In the genomic region with DNA sequence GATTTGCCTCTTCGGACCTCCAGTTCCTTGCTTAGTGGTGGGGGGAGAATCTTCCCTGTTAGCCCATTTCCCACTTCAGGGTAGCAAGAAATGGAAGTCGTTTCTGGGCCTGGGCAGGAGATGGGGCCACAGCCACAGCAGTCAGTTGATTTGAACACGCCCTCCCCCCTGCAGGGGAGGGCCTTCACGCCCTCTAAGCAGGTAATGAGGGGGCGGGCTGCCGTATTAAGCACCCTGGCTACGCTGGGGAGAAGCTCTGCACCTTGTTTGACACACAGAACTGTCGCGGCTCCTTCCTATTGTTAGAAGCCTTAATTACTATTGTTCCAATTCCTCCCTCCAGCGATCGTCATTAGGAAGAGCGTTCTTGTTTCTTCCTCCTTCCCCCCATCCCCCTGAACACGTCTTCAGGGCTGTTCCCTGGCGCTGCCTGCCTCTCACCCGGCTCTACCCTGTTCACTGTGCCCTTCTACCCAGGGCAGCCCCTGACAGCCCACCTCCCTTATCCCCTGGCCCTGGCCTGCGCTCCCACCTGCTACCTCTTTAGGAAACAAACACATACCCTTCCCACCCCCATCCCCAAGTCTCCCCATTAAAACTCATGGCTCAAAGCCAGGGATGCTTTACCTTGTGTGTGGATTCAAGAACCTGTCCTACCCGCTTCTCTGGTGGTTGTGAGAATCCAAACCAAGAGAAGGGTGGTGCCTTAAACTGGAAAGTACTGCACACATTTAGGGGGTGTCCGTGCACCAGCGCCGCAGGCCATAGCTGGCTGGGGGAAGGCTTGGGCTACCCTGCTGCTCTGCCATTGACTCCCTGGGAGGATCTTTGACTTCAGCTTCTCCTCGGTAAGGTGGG, we compare ENCODE assay signal across 12 cellular contexts.
DNase-seq lines count a peak whose midpoint lies in the region; ATAC-seq and TF ChIP-seq lines count a peak whose summit lies in the region.
"Had no signal": no experiment of that assay in that cellular context is flagged by ENCODE, and none has a peak within 500 bp of the region (broad histone marks: within the 10 kb centered on the region; RNA-seq: fewer than 3 reads in every experiment).

No MANE protein-coding gene starts in this region.

- POLR2A ChIA-PET in HEK293 (lab: Yijun Ruan, JAX) (no interaction called here), WTC11 (lab: Charles Lee) (no interaction called here)
- POLR2A ChIA-PET in activated CD4-positive, alpha-beta memory T cell treated with anti-CD3 and anti-CD28 coated beads for 36 hours (lab: Charles Lee), result no interaction called here

- CTCF ChIA-PET in HEK293 (lab: Yijun Ruan, JAX), result interaction anchor here (0.6 to 7.1 kb wide), 5 partner anchors 12 to 85 kb away, joined by 3 to 36 read pairs (median 3); no protein-coding TSS in a partner anchor
- CTCF ChIA-PET in WTC11 (lab: Charles Lee), result interaction anchor here (0.6 to 3.8 kb wide), 11 partner anchors 10 to 141 kb away, joined by 3 to 47 read pairs (median 7); no protein-coding TSS in a partner anchor
- CTCF ChIA-PET in activated CD4-positive, alpha-beta memory T cell treated with anti-CD3 and anti-CD28 coated beads for 36 hours (lab: Charles Lee), result interaction anchor here (2.2 kb wide), 1 partner anchor 12 kb away, joined by 6 read pairs; no protein-coding TSS in a partner anchor

- H3K36me3 Mint-ChIP-seq in WTC11, result no peaks in the 10 kb centered on the region
- H3K36me3 Mint-ChIP-seq in nephron (ENCODE audit: low read depth), result peaks cover 17% of the 10 kb centered on the region
- H3K36me3 Mint-ChIP-seq in activated CD4-positive, alpha-beta memory T cell treated with anti-CD3 and anti-CD28 coated beads for 36 hours, result no peaks in the 10 kb centered on the region
- peaks cover 5% of the 10 kb centered on the region for H3K36me3 Mint-ChIP-seq in effector memory CD8-positive, alpha-beta T cell (ENCODE audit: insufficient read depth)
- H3K36me3 Mint-ChIP-seq: activated naive CD8-positive, alpha-beta T cell treated with anti-CD3 and anti-CD28 coated beads, Interleukin-2, amount 10 ng/mL, durations not matched to agents 7 days and 5 days had no signal

- peak; percentile 79 for ATAC-seq in WTC11
- no peak for ATAC-seq in effector memory CD8-positive, alpha-beta T cell (replicated peaks)
- ATAC-seq: HCT116 had no signal

- intact Hi-C loops in activated CD4-positive, alpha-beta memory T cell treated with anti-CD3 and anti-CD28 coated beads for 36 hours (cut with micrococcal nuclease), result no loop called here

- no peaks in the 10 kb centered on the region for H3K36me3 ChIP-seq in HEK293 (ENCODE audit: control insufficient read depth in 2 of 2, insufficient read depth in 1 of 2, low read length in 2 of 2)

- no peaks in the 10 kb centered on the region; the same call in 1 of the 2 replicates for H3K27me3 Mint-ChIP-seq in WTC11 (ENCODE audit: low read depth)
- peaks cover 4% of the 10 kb centered on the region for H3K27me3 Mint-ChIP-seq in nephron (ENCODE audit: low read depth)
- peaks cover 2% of the 10 kb centered on the region for H3K27me3 Mint-ChIP-seq in activated CD4-positive, alpha-beta memory T cell treated with anti-CD3 and anti-CD28 coated beads for 36 hours
- peaks cover 13 to 47% of the 10 kb centered on the region in 2 donors for H3K27me3 Mint-ChIP-seq in effector memory CD8-positive, alpha-beta T cell

- H3K4me3 Mint-ChIP-seq in WTC11, result peak overlapping the region; percentile 32
- no peak overlapping the region for H3K4me3 Mint-ChIP-seq in nephron
- no peak overlapping the region for H3K4me3 Mint-ChIP-seq in activated CD4-positive, alpha-beta memory T cell treated with anti-CD3 and anti-CD28 coated beads for 36 hours
- no peak overlapping the region for H3K4me3 Mint-ChIP-seq in effector memory CD8-positive, alpha-beta T cell
- H3K4me3 Mint-ChIP-seq: activated naive CD8-positive, alpha-beta T cell treated with anti-CD3 and anti-CD28 coated beads, Interleukin-2, amount 10 ng/mL, durations not matched to agents 7 days and 5 days; mesothelial cell of epicardium had no signal

- no peaks in the 10 kb centered on the region for H3K9me3 ChIP-seq in HEK293 (ENCODE audit: control insufficient read depth, insufficient read depth, low read depth, low read length)

- peaks cover 31% of the 10 kb centered on the region for H3K4me1 Mint-ChIP-seq in WTC11
- peaks cover 49% of the 10 kb centered on the region for H3K4me1 Mint-ChIP-seq in nephron
- H3K4me1 Mint-ChIP-seq in activated CD4-positive, alpha-beta memory T cell treated with anti-CD3 and anti-CD28 coated beads for 36 hours (ENCODE audit: low read depth), result no peaks in the 10 kb centered on the region
- no peaks in the 10 kb centered on the region for H3K4me1 Mint-ChIP-seq in effector memory CD8-positive, alpha-beta T cell (ENCODE audit: low read depth in 2 of 2)
- H3K4me1 Mint-ChIP-seq: activated naive CD8-positive, alpha-beta T cell treated with anti-CD3 and anti-CD28 coated beads, Interleukin-2, amount 10 ng/mL, durations not matched to agents 7 days and 5 days had no signal

- peaks cover 6% of the 10 kb centered on the region; the same call in 1 of the 2 replicates for H3K4me1 ChIP-seq in HEK293 (ENCODE audit: control insufficient read depth, insufficient read depth, low read length)

- H3K9me3 Mint-ChIP-seq in WTC11 (no peaks in the 10 kb centered on the region), nephron (no peaks in the 10 kb centered on the region)
- no peaks in the 10 kb centered on the region for H3K9me3 Mint-ChIP-seq in activated CD4-positive, alpha-beta memory T cell treated with anti-CD3 and anti-CD28 coated beads for 36 hours
- H3K9me3 Mint-ChIP-seq in effector memory CD8-positive, alpha-beta T cell, result no peaks in the 10 kb centered on the region
- H3K9me3 Mint-ChIP-seq: activated naive CD8-positive, alpha-beta T cell treated with anti-CD3 and anti-CD28 coated beads, Interleukin-2, amount 10 ng/mL, durations not matched to agents 7 days and 5 days; mesothelial cell of epicardium had no signal

- DNase-seq in NCI-H146 (lab: John Stamatoyannopoulos, UW) (peak; percentile 90), WTC11 (ENCODE audit: low spot score) (peak; percentile 54), hepatic stellate cell (ENCODE audit: low spot score) (no peak)
- no peak for DNase-seq in activated CD4-positive, alpha-beta memory T cell treated with anti-CD3 and anti-CD28 coated beads for 36 hours
- no peak for DNase-seq in effector memory CD8-positive, alpha-beta T cell
- DNase-seq: activated naive CD8-positive, alpha-beta T cell treated with anti-CD3 and anti-CD28 coated beads, Interleukin-2, amount 10 ng/mL, durations not matched to agents 7 days and 5 days; substantia nigra had no signal

- TF ChIP-seq CTCF in HEK293 (tag by site-specific recombination; IDR thresholded peaks at IDR 0.05) (no peak), WTC11 (IDR thresholded peaks at IDR 0.05) (no peak), nephron (IDR thresholded peaks at IDR 0.05; ENCODE audit: unreplicated experiment in 3 of 3) (no peak)

- H3K27ac Mint-ChIP-seq in WTC11 (no peak overlapping the region), nephron (peak overlapping the region in 2 of 3 experiments; percentile 21 to 59)
- H3K27ac Mint-ChIP-seq in activated CD4-positive, alpha-beta memory T cell treated with anti-CD3 and anti-CD28 coated beads for 36 hours, result no peak overlapping the region
- no peak overlapping the region for H3K27ac Mint-ChIP-seq in effector memory CD8-positive, alpha-beta T cell
- H3K27ac Mint-ChIP-seq: activated naive CD8-positive, alpha-beta T cell treated with anti-CD3 and anti-CD28 coated beads, Interleukin-2, amount 10 ng/mL, durations not matched to agents 7 days and 5 days; mesothelial cell of epicardium had no signal

- no peak overlapping the region for H3K27ac ChIP-seq in HEK293 (ENCODE audit: extremely low read depth, low read depth, low read length)
- H3K27ac ChIP-seq: KMS-11 had no signal

- H3K4me3 ChIP-seq in HEK293 (ENCODE audit: low read depth, low read length), result no peak overlapping the region

TF ChIP-seq in HEK293, 187 proteins besides CTCF, POLR2A, EP300 and RAD21 (continues in another document):
- no peak for TF ChIP-seq ZNF266 (tag by site-specific recombination; IDR thresholded peaks at IDR 0.05; ENCODE audit: low read depth)
- no peak for TF ChIP-seq ZNF707 (tag by site-specific recombination; IDR thresholded peaks at IDR 0.05)
- TF ChIP-seq ZBTB1 (tag by site-specific recombination; IDR thresholded peaks at IDR 0.05), result no peak
- TF ChIP-seq ZNF610 (tag by site-specific recombination; IDR thresholded peaks at IDR 0.05; ENCODE audit: borderline replicate concordance), result no peak
- TF ChIP-seq, protein P1, sequence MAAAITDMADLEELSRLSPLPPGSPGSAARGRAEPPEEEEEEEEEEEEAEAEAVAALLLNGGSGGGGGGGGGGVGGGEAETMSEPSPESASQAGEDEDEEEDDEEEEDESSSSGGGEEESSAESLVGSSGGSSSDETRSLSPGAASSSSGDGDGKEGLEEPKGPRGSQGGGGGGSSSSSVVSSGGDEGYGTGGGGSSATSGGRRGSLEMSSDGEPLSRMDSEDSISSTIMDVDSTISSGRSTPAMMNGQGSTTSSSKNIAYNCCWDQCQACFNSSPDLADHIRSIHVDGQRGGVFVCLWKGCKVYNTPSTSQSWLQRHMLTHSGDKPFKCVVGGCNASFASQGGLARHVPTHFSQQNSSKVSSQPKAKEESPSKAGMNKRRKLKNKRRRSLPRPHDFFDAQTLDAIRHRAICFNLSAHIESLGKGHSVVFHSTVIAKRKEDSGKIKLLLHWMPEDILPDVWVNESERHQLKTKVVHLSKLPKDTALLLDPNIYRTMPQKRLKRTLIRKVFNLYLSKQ (tag by site-specific recombination; IDR thresholded peaks at IDR 0.05; ENCODE audit: borderline replicate concordance), result no peak

TF ChIP-seq in WTC11, 78 proteins besides CTCF, POLR2A, EP300 and RAD21:
- TF ChIP-seq ETV6 (CRISPR knock-in tag; IDR thresholded peaks at IDR 0.05) (0 out of 2 replicates have a peak, but pooled peaks have one; percentile 47), MYBL2 (CRISPR knock-in tag; IDR thresholded peaks at IDR 0.05) (no peak)

Comparison
In these comparisons a context has a peak if more than half of its experiments do, and no peak if none do; other contexts are left out.
1. DNase-seq: peak in NCI-H146 (single experiment) and WTC11 (single experiment); none in activated CD4-positive, alpha-beta memory T cell treated with anti-CD3 and anti-CD28 coated beads for 36 hours (single experiment), effector memory CD8-positive, alpha-beta T cell (0 of 3) and hepatic stellate cell (single experiment).
2. H3K27ac Mint-ChIP-seq: peak in nephron (2 of 3); none in WTC11 (single experiment), activated CD4-positive, alpha-beta memory T cell treated with anti-CD3 and anti-CD28 coated beads for 36 hours (single experiment) and effector memory CD8-positive, alpha-beta T cell (0 of 2).